12 cellular contexts compared by ENCODE assay signal in genomic region chr15:80985976-80986375, GRCh38.
"Had no signal": no experiment of that assay in that cellular context is flagged by ENCODE, and none has a peak within 500 bp of the region (broad histone marks: within the 10 kb centered on the region; RNA-seq: fewer than 3 reads in every experiment).

No MANE protein-coding gene starts in this region.

- H3K9me3 Mint-ChIP-seq: activated T-cell treated with anti-CD3 and anti-CD28 coated beads, Interleukin-2, amount 50 U/mL, for 72 hours; T-helper 1 cell treated with Interleukin-12 subunit alpha and Interleukin-12 subunit beta and Interleukin-4 antibody, amounts not matched to agents 30 μg/mL and 1 μg/mL, for 36 hours had no signal

- H3K27me3 ChIP-seq: hepatocyte, thyroid gland had no signal

- H3K27me3 Mint-ChIP-seq: activated CD8-positive, alpha-beta memory T cell treated with anti-CD3 and anti-CD28 coated beads, Interleukin-2, amount 10 ng/mL, durations not matched to agents 7 days and 5 days had no signal

- DNase-seq: activated CD4-positive, alpha-beta T cell treated with anti-CD3 and anti-CD28 coated beads, Interleukin-2, amount 50 U/mL, for 48 hours; activated CD8-positive, alpha-beta memory T cell treated with anti-CD3 and anti-CD28 coated beads, Interleukin-2, amount 10 ng/mL, durations not matched to agents 7 days and 5 days; activated T-cell treated with anti-CD3 and anti-CD28 coated beads, Interleukin-2, amount 50 U/mL, for 72 hours; central memory CD4-positive, alpha-beta T cell; effector CD8-positive, alpha-beta T cell; kidney glomerular epithelial cell; stimulated activated CD4-positive, alpha-beta T cell treated with anti-CD3 and anti-CD28 coated beads, Interleukin-4, amount 100 ng/mL, for 1 hour; thyroid gland had no signal

- H3K9me3 ChIP-seq: thyroid gland had no signal

- H3K9ac ChIP-seq: parathyroid adenoma had no signal

- ATAC-seq: activated CD8-positive, alpha-beta memory T cell treated with anti-CD3 and anti-CD28 coated beads, Interleukin-2, amount 10 ng/mL, durations not matched to agents 7 days and 5 days; activated T-cell treated with anti-CD3 and anti-CD28 coated beads, Interleukin-2, amount 50 U/mL, for 72 hours had no signal

- H3K4me3 Mint-ChIP-seq: activated CD8-positive, alpha-beta memory T cell treated with anti-CD3 and anti-CD28 coated beads, Interleukin-2, amount 10 ng/mL, durations not matched to agents 7 days and 5 days; T-helper 1 cell treated with Interleukin-12 subunit alpha and Interleukin-12 subunit beta and Interleukin-4 antibody, amounts not matched to agents 30 μg/mL and 1 μg/mL, for 36 hours had no signal

- H3K27ac ChIP-seq: hepatocyte, parathyroid adenoma, thyroid gland had no signal

- H3K4me1 ChIP-seq: parathyroid adenoma had no signal

- H3K4me3 ChIP-seq: coronary artery, hepatocyte, thyroid gland had no signal
